9 cellular contexts compared by ENCODE assay signal in genomic region chrX:108537005-108537404, GRCh38.
DNase-seq lines count a peak whose midpoint lies in the region; ATAC-seq and TF ChIP-seq lines count a peak whose summit lies in the region.
"Had no signal": no experiment of that assay in that cellular context is flagged by ENCODE, and none has a peak within 500 bp of the region (broad histone marks: within the 10 kb centered on the region; RNA-seq: fewer than 3 reads in every experiment).

No MANE protein-coding gene starts in this region.

- CTCF ChIA-PET in activated CD8-positive, alpha-beta T cell treated with anti-CD3 and anti-CD28 coated beads for 36 hours (lab: Charles Lee) = no interaction called here

- no peaks in the 10 kb centered on the region for H3K27me3 ChIP-seq in kidney epithelial cell (ENCODE audit: control insufficient read depth, insufficient read depth, low read length)

- DNase-seq in A172 (ENCODE audit: low spot score) (peak; percentile 5), NCI-H1092 treated with DMSO at 0.1 percent for 48 hours (lab: John Stamatoyannopoulos, UW) (peak; percentile 58), kidney epithelial cell (ENCODE audit: low read depth) (peak; percentile 1), NCI-H128 (lab: John Stamatoyannopoulos, UW; ENCODE audit: unreplicated experiment) (no peak), HuH-7.5 (ENCODE audit: low spot score) (no peak)
- peak; percentile 15 for DNase-seq in activated CD8-positive, alpha-beta T cell treated with anti-CD3 and anti-CD28 coated beads for 36 hours
- DNase-seq: stimulated activated naive B cell treated with anti-CD40 and anti-IgM and Interleukin-4, amounts not matched to agents 10 μg/mL and 1 μg/mL and 100 μg/mL, for 72 hours had no signal

- ATAC-seq in HG02623 (IDR thresholded peaks at IDR 0.05; ENCODE audit: unreplicated experiment) = peak; percentile 94
- no peak for ATAC-seq in activated CD8-positive, alpha-beta T cell treated with anti-CD3 and anti-CD28 coated beads for 36 hours

- POLR2A ChIA-PET in activated CD8-positive, alpha-beta T cell treated with anti-CD3 and anti-CD28 coated beads for 36 hours (lab: Charles Lee) = no interaction called here

- TF ChIP-seq CTCF in GM12873 (IDR thresholded peaks at IDR 0.05; ENCODE audit: insufficient read depth, low read depth, low read length, missing control alignments) (peak; percentile 69), kidney epithelial cell (IDR thresholded peaks at IDR 0.05; ENCODE audit: insufficient read depth, low read length, poor library complexity, severe bottlenecking) (peak; percentile 60)
- TF ChIP-seq CTCF in activated CD8-positive, alpha-beta T cell treated with anti-CD3 and anti-CD28 coated beads for 36 hours (IDR thresholded peaks at IDR 0.05) = peak; percentile 53

- no peaks in the 10 kb centered on the region for H3K4me1 Mint-ChIP-seq in activated CD8-positive, alpha-beta T cell treated with anti-CD3 and anti-CD28 coated beads for 36 hours (ENCODE audit: low read depth)
- H3K4me1 Mint-ChIP-seq: stimulated activated naive B cell treated with anti-CD40 and anti-IgM and Interleukin-4, amounts not matched to agents 10 μg/mL and 1 μg/mL and 100 μg/mL, for 72 hours had no signal

- no peaks in the 10 kb centered on the region for H3K36me3 Mint-ChIP-seq in activated CD8-positive, alpha-beta T cell treated with anti-CD3 and anti-CD28 coated beads for 36 hours (ENCODE audit: low read depth)
- H3K36me3 Mint-ChIP-seq: stimulated activated naive B cell treated with anti-CD40 and anti-IgM and Interleukin-4, amounts not matched to agents 10 μg/mL and 1 μg/mL and 100 μg/mL, for 72 hours had no signal

- H3K27me3 Mint-ChIP-seq in activated CD8-positive, alpha-beta T cell treated with anti-CD3 and anti-CD28 coated beads for 36 hours = no peaks in the 10 kb centered on the region
- H3K27me3 Mint-ChIP-seq: stimulated activated naive B cell treated with anti-CD40 and anti-IgM and Interleukin-4, amounts not matched to agents 10 μg/mL and 1 μg/mL and 100 μg/mL, for 72 hours had no signal

- no peak overlapping the region for H3K27ac Mint-ChIP-seq in activated CD8-positive, alpha-beta T cell treated with anti-CD3 and anti-CD28 coated beads for 36 hours
- H3K27ac Mint-ChIP-seq: stimulated activated naive B cell treated with anti-CD40 and anti-IgM and Interleukin-4, amounts not matched to agents 10 μg/mL and 1 μg/mL and 100 μg/mL, for 72 hours had no signal

- no peaks in the 10 kb centered on the region for H3K9me3 Mint-ChIP-seq in activated CD8-positive, alpha-beta T cell treated with anti-CD3 and anti-CD28 coated beads for 36 hours
- H3K9me3 Mint-ChIP-seq: stimulated activated naive B cell treated with anti-CD40 and anti-IgM and Interleukin-4, amounts not matched to agents 10 μg/mL and 1 μg/mL and 100 μg/mL, for 72 hours had no signal

- no peaks in the 10 kb centered on the region for H3K36me3 ChIP-seq in kidney epithelial cell (ENCODE audit: control insufficient read depth, insufficient read depth, low read length)

- intact Hi-C loops in activated CD8-positive, alpha-beta T cell treated with anti-CD3 and anti-CD28 coated beads for 36 hours (cut with micrococcal nuclease) = no loop called here

- no peak overlapping the region for H3K4me3 ChIP-seq in kidney epithelial cell (ENCODE audit: low read depth, low read length)

- no peak overlapping the region for H3K4me3 Mint-ChIP-seq in activated CD8-positive, alpha-beta T cell treated with anti-CD3 and anti-CD28 coated beads for 36 hours
- H3K4me3 Mint-ChIP-seq: stimulated activated naive B cell treated with anti-CD40 and anti-IgM and Interleukin-4, amounts not matched to agents 10 μg/mL and 1 μg/mL and 100 μg/mL, for 72 hours had no signal

Comparison
In these comparisons a context has a peak if more than half of its experiments do, and no peak if none do; other contexts are left out.
1. DNase-seq: peak in A172 (single experiment), NCI-H1092 treated with DMSO at 0.1 percent for 48 hours (single experiment), activated CD8-positive, alpha-beta T cell treated with anti-CD3 and anti-CD28 coated beads for 36 hours (single experiment) and kidney epithelial cell (single experiment); none in NCI-H128 (single experiment) and HuH-7.5 (single experiment).
2. Peak in every context shown above with its lines, with median percentiles within 50 percentile points of each other: CTCF ChIP-seq.